18 cellular contexts compared by ENCODE assay signal in genomic region chr6:136191606-136192005, GRCh38. TPM values are rescaled to one million over a fixed set of nuclear protein-coding genes. Genes with fewer than 3 reads are reported as not detected.
DNase-seq lines count a peak whose midpoint lies in the region; ATAC-seq, FAIRE-seq and TF ChIP-seq lines count a peak whose summit lies in the region.
"Had no signal": no experiment of that assay in that cellular context is flagged by ENCODE, and none has a peak within 500 bp of the region (broad histone marks: within the 10 kb centered on the region; RNA-seq: fewer than 3 reads in every experiment).

No MANE protein-coding gene starts in this region.

- H3K79me2 ChIP-seq in H9 (ENCODE audit: insufficient read depth, low read length) (no peaks in the 10 kb centered on the region), H1 (ENCODE audit: control insufficient read depth in 1 of 2, insufficient read depth in 2 of 2, low read length in 2 of 2) (no peaks in the 10 kb centered on the region)

- no peak for TF ChIP-seq EP300 in H1 (IDR thresholded peaks at IDR 0.05; ENCODE audit: borderline replicate concordance in 1 of 2, low read depth in 2 of 2, low read length in 2 of 2)

- CTCF ChIA-PET in H1 (lab: Charles Lee; ENCODE audit: partially characterized antibody), result interaction anchor here (0.7 kb wide), 2 partner anchors 10 to 449 kb away, joined by 3 read pairs; no protein-coding TSS in a partner anchor

- H3K23ac ChIP-seq in H9 (ENCODE audit: insufficient read length, low read depth, low read length) (no peak overlapping the region), H1 (ENCODE audit: insufficient read length) (no peak overlapping the region), mesenchymal stem cell (ENCODE audit: low read length in 2 of 2) (no peak overlapping the region)

- H2BK15ac ChIP-seq in H9 (ENCODE audit: low read depth, low read length) (no peak overlapping the region), H1 (ENCODE audit: low read length) (no peak overlapping the region), mesenchymal stem cell (ENCODE audit: low read depth, poor library complexity, severe bottlenecking) (no peak overlapping the region)

- no peaks in the 10 kb centered on the region for H3K9me3 Mint-ChIP-seq in H9
- H3K9me3 Mint-ChIP-seq: CD4-positive, alpha-beta memory T cell had no signal

- H3K4me1 ChIP-seq in H9 (ENCODE audit: insufficient read depth, low read length) (no peaks in the 10 kb centered on the region), H1 (replicated peaks in 1 of 4; ENCODE audit: control insufficient read depth in 3 of 4, insufficient read depth in 4 of 4, low read length in 3 of 4) (no peaks in the 10 kb centered on the region; a peak in 1 of 7 replicates), mesenchymal stem cell (ENCODE audit: control insufficient read depth, insufficient read depth, low read depth, low read length) (no peaks in the 10 kb centered on the region)
- H3K4me1 ChIP-seq: A549, BE2C had no signal

- H2AFZ ChIP-seq in H9 (ENCODE audit: low read length) (no peak overlapping the region), H1 (ENCODE audit: low read length) (peak overlapping the region; percentile 64; the same call in 1 of the 2 replicates), mesenchymal stem cell (ENCODE audit: low read depth, low read length) (no peak overlapping the region)
- H2AFZ ChIP-seq: GM23248 had no signal

- no peaks in the 10 kb centered on the region for H3K27me3 ChIP-seq in H9 (ENCODE audit: insufficient read depth, low read length)
- H3K27me3 ChIP-seq in H1 (replicated peaks in 1 of 4; ENCODE audit: control insufficient read depth in 3 of 4, extremely low read depth in 1 of 4, insufficient read depth in 3 of 4, low read length in 3 of 4), result no peaks in the 10 kb centered on the region
- H3K27me3 ChIP-seq in mesenchymal stem cell (ENCODE audit: control insufficient read depth in 1 of 2, insufficient read depth in 1 of 2, low read length in 2 of 2), result no peaks in the 10 kb centered on the region
- H3K27me3 ChIP-seq: BE2C had no signal

- no peak overlapping the region for H3K4me3 ChIP-seq in H1 (ENCODE audit: extremely low read depth in 1 of 4, insufficient read depth in 2 of 4, low read depth in 3 of 4, low read length in 4 of 4)
- no peak overlapping the region for H3K4me3 ChIP-seq in mesenchymal stem cell (ENCODE audit: insufficient read depth in 1 of 2, low read depth in 1 of 2, low read length in 2 of 2)
- H3K4me3 ChIP-seq: A549, GM12878, GM23248 had no signal

- peak overlapping the region; percentile 62 for H3K18ac ChIP-seq in H9 (ENCODE audit: insufficient read length, low read depth, low read length)
- H3K18ac ChIP-seq in H1 (ENCODE audit: extremely low read depth, low read length), result no peak overlapping the region
- H3K18ac ChIP-seq in mesenchymal stem cell (ENCODE audit: low read depth in 1 of 2, low read length in 2 of 2), result no peak overlapping the region

- H2BK20ac ChIP-seq in H9 (ENCODE audit: low read depth, low read length, poor library complexity, severe bottlenecking) (no peak overlapping the region), H1 (ENCODE audit: low read length) (no peak overlapping the region)

- H3K4ac ChIP-seq in H9 (ENCODE audit: low read depth, low read length), result no peak overlapping the region
- no peak overlapping the region for H3K4ac ChIP-seq in H1 (replicated peaks; ENCODE audit: insufficient read length, low read depth, low read length)
- no peak overlapping the region for H3K4ac ChIP-seq in mesenchymal stem cell (ENCODE audit: low read depth in 1 of 2, low read length in 2 of 2)

- H2BK120ac ChIP-seq in H9 (ENCODE audit: low read depth, low read length, poor library complexity, severe bottlenecking) (no peak overlapping the region), H1 (replicated peaks; ENCODE audit: low read depth, low read length) (no peak overlapping the region), mesenchymal stem cell (ENCODE audit: low read depth, low read length) (no peak overlapping the region)

- FAIRE-seq in H1 (lab: Jason Lieb, UNC), result no peak
- FAIRE-seq: A549, GM12878, GM18507 had no signal

- peak; percentile 38 for DNase-seq in H9
- DNase-seq in H1 (ENCODE audit: low read depth in 1 of 2, low spot score in 2 of 2), result no peak
- no peak for DNase-seq in mesenchymal stem cell
- no peak for DNase-seq in DMS 273 (lab: John Stamatoyannopoulos, UW; ENCODE audit: unreplicated experiment)
- DNase-seq in mucosa of gallbladder (ENCODE audit: low spot score), result no peak
- no peak for DNase-seq in NCI-H146 treated with DMSO at 0.1 percent for 48 hours (lab: John Stamatoyannopoulos, UW; ENCODE audit: unreplicated experiment)
- DNase-seq: BE2C; CD4-positive, alpha-beta memory T cell; DMS153; DND-41; GF-D8; GM23248 had no signal

- TF ChIP-seq POLR2A in H1 (IDR thresholded peaks at IDR 0.05; ENCODE audit: control extremely low read depth in 1 of 2, low read depth in 2 of 2, low read length in 2 of 2), result no peak

- H2BK12ac ChIP-seq in H9 (ENCODE audit: insufficient read length, low read depth, low read length) (no peak overlapping the region), H1 (ENCODE audit: low read depth, low read length) (no peak overlapping the region), mesenchymal stem cell (ENCODE audit: low read length in 2 of 2) (no peak overlapping the region)

- H3K79me1 ChIP-seq in H9 (ENCODE audit: insufficient read depth, low read depth, low read length, poor library complexity, severe bottlenecking) (no peaks in the 10 kb centered on the region), H1 (ENCODE audit: low read depth, low read length) (no peaks in the 10 kb centered on the region), mesenchymal stem cell (replicated peaks; ENCODE audit: low read length, poor library complexity, severe bottlenecking) (no peaks in the 10 kb centered on the region)

- no peak overlapping the region for H3K4me3 Mint-ChIP-seq in H9
- H3K4me3 Mint-ChIP-seq: CD4-positive, alpha-beta memory T cell had no signal

- H3K36me3 ChIP-seq in H1 (ENCODE audit: control insufficient read depth in 2 of 4, insufficient read depth in 4 of 4, low read length in 3 of 4) (no peaks in the 10 kb centered on the region), mesenchymal stem cell (ENCODE audit: control insufficient read depth in 1 of 2, insufficient read depth in 2 of 2, low read depth in 1 of 2, low read length in 2 of 2) (peaks cover 7 to 89% of the 10 kb centered on the region in 2 experiments)
- H3K36me3 ChIP-seq: BE2C had no signal

- H3K9me3 ChIP-seq in H9 (ENCODE audit: control insufficient read depth, low read depth, low read length) (no peaks in the 10 kb centered on the region), H1 (ENCODE audit: insufficient read depth in 2 of 2, low read depth in 1 of 2, low read length in 1 of 2) (no peaks in the 10 kb centered on the region), mesenchymal stem cell (ENCODE audit: control insufficient read depth, low read length) (no peaks in the 10 kb centered on the region)
- H3K9me3 ChIP-seq: A549, BE2C had no signal

- POLR2A ChIA-PET in H1 (lab: Charles Lee; ENCODE audit: partially characterized antibody), result no interaction called here

- no peak overlapping the region for H2BK5ac ChIP-seq in H9 (ENCODE audit: insufficient read length, low read length)
- H2BK5ac ChIP-seq in H1 (ENCODE audit: low read depth, low read length), result no peak overlapping the region
- H2BK5ac ChIP-seq in mesenchymal stem cell (ENCODE audit: low read depth, low read length, poor library complexity, severe bottlenecking), result no peak overlapping the region

- H3K23me2 ChIP-seq in H9 (ENCODE audit: insufficient read length, low read depth, low read length, poor library complexity, severe bottlenecking), result no peaks in the 10 kb centered on the region
- no peaks in the 10 kb centered on the region for H3K23me2 ChIP-seq in H1 (ENCODE audit: low read depth, low read length)

- H3K4me2 ChIP-seq in H9 (ENCODE audit: insufficient read depth, insufficient read length, low read length) (no peak overlapping the region), H1 (ENCODE audit: insufficient read depth in 1 of 2, low read depth in 2 of 2, low read length in 2 of 2) (no peak overlapping the region), mesenchymal stem cell (ENCODE audit: low read length, poor library complexity, severe bottlenecking) (no peak overlapping the region)
- H3K4me2 ChIP-seq: A549 had no signal

- H4K8ac ChIP-seq in H9 (replicated peaks; ENCODE audit: insufficient read length, low read depth, low read length) (no peak overlapping the region), H1 (ENCODE audit: extremely low read depth, insufficient read depth, low read length) (peak overlapping the region; percentile 57; the same call in 1 of the 2 replicates), mesenchymal stem cell (ENCODE audit: low read length) (peak overlapping the region; percentile 40)

- H3K14ac ChIP-seq in H9 (ENCODE audit: insufficient read depth, low read length) (no peak overlapping the region), H1 (ENCODE audit: insufficient read length) (no peak overlapping the region), mesenchymal stem cell (ENCODE audit: low read length in 2 of 2) (no peak overlapping the region)

- no peak overlapping the region for H3T11ph ChIP-seq in H9 (ENCODE audit: low read length)

- no peaks in the 10 kb centered on the region for H4K20me1 ChIP-seq in H9 (ENCODE audit: control insufficient read depth, insufficient read depth, insufficient read length)
- H4K20me1 ChIP-seq in H1 (replicated peaks in 1 of 2; ENCODE audit: control insufficient read depth in 1 of 2, insufficient read depth in 2 of 2, low read length in 2 of 2), result no peaks in the 10 kb centered on the region

- WGBS in H9 (ENCODE audit: extremely low coverage, insufficient read length, low lambda C conversion rate), result no CpG with 5 or more reads among the region's 19 CpGs
- WGBS in H1 (ENCODE audit: extremely low coverage in 1 of 2, insufficient coverage in 1 of 2, insufficient read length in 1 of 2, insufficient replicate concordance in 2 of 2, low coverage in 1 of 2, low lambda C conversion rate in 2 of 2, missing lambda C conversion rate in 1 of 2), 2 experiments, result 91% methylated on average over 19 of the region's 19 CpGs; no CpG with 5 or more reads in 1 of the 2 experiments
- 93% methylated on average over 19 of the region's 19 CpGs for WGBS in mesenchymal stem cell

- no peak overlapping the region for H2AK5ac ChIP-seq in H9 (ENCODE audit: insufficient read length, low read length)
- H2AK5ac ChIP-seq in H1 (ENCODE audit: low read depth, low read length), result no peak overlapping the region
- no peak overlapping the region for H2AK5ac ChIP-seq in mesenchymal stem cell (ENCODE audit: low read length, severe bottlenecking)

- no peak overlapping the region for H3K9ac ChIP-seq in H9 (ENCODE audit: extremely low read depth, insufficient read length, low read length)
- no peak overlapping the region for H3K9ac ChIP-seq in H1 (replicated peaks in 1 of 4; ENCODE audit: extremely low read depth in 1 of 4, low read depth in 3 of 4, low read length in 3 of 4)
- H3K9ac ChIP-seq in mesenchymal stem cell (ENCODE audit: low read length), result no peak overlapping the region
- H3K9ac ChIP-seq: GM23248 had no signal

- H3K36me3 Mint-ChIP-seq in H9 (ENCODE audit: insufficient read depth in 1 of 3, low read depth in 3 of 3), result no peaks in the 10 kb centered on the region
- H3K36me3 Mint-ChIP-seq: CD4-positive, alpha-beta memory T cell had no signal

- TF ChIP-seq CTCF in H9 (conservative IDR thresholded peaks at IDR 0.05) (no peak), H1 (IDR thresholded peaks at IDR 0.05; ENCODE audit: control extremely low read depth in 1 of 3, insufficient read depth in 1 of 3, low read depth in 1 of 3, low read length in 3 of 3) (no peak)

- H3K27me3 Mint-ChIP-seq in H9 (ENCODE audit: low read depth), result no peaks in the 10 kb centered on the region

- H3K27ac ChIP-seq in H9 (ENCODE audit: insufficient read length, low read depth, low read length) (no peak overlapping the region), H1 (ENCODE audit: low read depth, low read length) (no peak overlapping the region), mesenchymal stem cell (ENCODE audit: low read length, poor library complexity, severe bottlenecking) (no peak overlapping the region)
- H3K27ac ChIP-seq: A549, C4-2B, GM23248 had no signal

- H3K4me1 Mint-ChIP-seq in H9, result peaks cover 0 to 5% of the 10 kb centered on the region in 2 experiments; a peak in 2 of 4 replicates
- H3K4me1 Mint-ChIP-seq: CD4-positive, alpha-beta memory T cell had no signal

- H4K5ac ChIP-seq in H9 (ENCODE audit: insufficient read length, low read depth, low read length) (no peak overlapping the region), H1 (ENCODE audit: insufficient read length, low read depth, low read length) (no peak overlapping the region)

- TF ChIP-seq RAD21 in H1 (IDR thresholded peaks at IDR 0.05 in 1 of 2, conservative IDR thresholded peaks at IDR 0.05 in 1 of 2; ENCODE audit: low read depth in 2 of 2, low read length in 2 of 2), result no peak

- no peak for ATAC-seq in HG03196 (IDR thresholded peaks at IDR 0.05; ENCODE audit: unreplicated experiment)
- ATAC-seq: A549, GM12878, HCT116 had no signal

- H3K27ac Mint-ChIP-seq in H9, result no peak overlapping the region
- H3K27ac Mint-ChIP-seq: CD4-positive, alpha-beta memory T cell had no signal

- no peak overlapping the region for H3K56ac ChIP-seq in H9 (ENCODE audit: insufficient read length, low read depth, low read length)
- peak overlapping the region; percentile 7 for H3K56ac ChIP-seq in H1 (replicated peaks; ENCODE audit: insufficient read length, low read depth, low read length)

- H4K91ac ChIP-seq in H9 (ENCODE audit: insufficient read length, low read depth, low read length) (no peak overlapping the region), H1 (replicated peaks; ENCODE audit: insufficient read length, low read length) (no peak overlapping the region), mesenchymal stem cell (ENCODE audit: low read length) (no peak overlapping the region)

RNA-seq across cellular contexts. Expression of gene MTFR2, which starts 58.5 kb away (rescaled TPM):
- total RNA-seq in H9 (2021), result 10.0 and 11.8 TPM in 2 replicates
- total RNA-seq in H1 (2021; fragmentation: NEBNext Ultra II Directional; extraction: Animal tissue kit (Norgen Biotek cat#: 25700)), result 8.2 and 8.5 TPM in 2 replicates
- 10.7 and 11.1 TPM in 2 replicates for polyA plus RNA-seq in H1 (2011; rRNA removed)
- polyA plus RNA-seq in H1 (2011; cell fraction: cytosol; rRNA removed), result 12.5 TPM
- 13.7 TPM for polyA plus RNA-seq in H1 (2011; cell fraction: nucleus; rRNA removed)
- polyA plus RNA-seq in H1 (2012, experiment 1 of 2), result 8.4 to 10.8 TPM (median 9.0 TPM) in 4 replicates
- 3.9 TPM for polyA plus RNA-seq in H1 (2012, experiment 2 of 2)
- polyA plus RNA-seq in H1 (2013, experiment 1 of 2), result 12.8 TPM
- 12.1 TPM for polyA plus RNA-seq in H1 (2013, experiment 2 of 2)
- polyA minus RNA-seq in H1 (2011; rRNA and poly(A)+ RNA removed), result 8.9 and 11.5 TPM in 2 replicates
- polyA minus RNA-seq in H1 (2011; cell fraction: cytosol; rRNA and poly(A)+ RNA removed), result 4.8 TPM
- 14.3 TPM for polyA minus RNA-seq in H1 (2011; cell fraction: nucleus; rRNA and poly(A)+ RNA removed)
- 1.9 TPM for polyA plus RNA-seq in mesenchymal stem cell (2013, experiment 1 of 2)
- polyA plus RNA-seq in mesenchymal stem cell (2013, experiment 2 of 2), result 2.8 TPM
- 0.58 TPM for total RNA-seq in mucosa of gallbladder
- total RNA-seq: GM23248 had no signal
